Comparison of ENCODE assay signal across 8 cellular contexts in the genomic region with DNA sequence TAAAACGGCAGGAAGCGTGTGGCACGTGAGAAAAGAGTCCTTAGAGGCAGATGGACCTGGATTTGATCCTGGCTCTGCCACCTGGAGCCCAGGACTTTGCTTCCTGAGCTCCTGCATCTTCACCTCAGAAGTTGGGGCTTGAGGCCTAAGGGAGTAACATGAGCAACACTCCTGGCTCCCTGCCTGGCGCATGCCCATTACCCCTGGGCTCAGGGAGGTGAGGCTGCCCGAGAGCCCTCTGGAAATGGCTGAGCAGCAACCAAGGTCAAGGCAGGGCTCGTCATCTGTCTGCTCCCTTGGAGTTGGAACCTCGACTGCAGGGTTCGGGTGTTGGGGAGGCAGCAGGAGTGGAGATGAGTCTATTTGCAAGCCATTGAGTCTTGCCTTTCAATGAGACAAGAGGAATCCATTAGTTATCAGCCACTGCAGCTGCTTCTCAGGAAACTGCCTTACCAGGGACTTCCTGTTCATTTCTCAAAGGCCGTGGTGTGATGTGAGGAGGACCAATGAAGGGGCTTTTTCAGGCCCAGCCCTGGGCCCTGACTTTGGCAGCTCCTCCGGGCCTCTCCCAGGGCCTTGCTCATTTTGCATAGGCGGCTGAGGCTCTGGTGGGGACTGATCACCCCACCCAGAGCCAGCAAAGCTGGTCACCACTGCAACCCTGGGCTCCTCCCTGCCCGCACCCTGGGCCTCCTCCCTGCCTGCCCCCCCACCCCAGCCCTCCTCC. TPM values are rescaled to one million over a fixed set of nuclear protein-coding genes. Genes with fewer than 3 reads are reported as not detected.
DNase-seq lines count a peak whose midpoint lies in the region; ATAC-seq and TF ChIP-seq lines count a peak whose summit lies in the region.

No MANE protein-coding gene starts in this region.

- peak; percentile 88 for ATAC-seq in HG03159 (IDR thresholded peaks at IDR 0.05; ENCODE audit: unreplicated experiment)
- ATAC-seq in stimulated activated memory B cell treated with anti-CD40 and anti-IgM and Interleukin-4, amounts not matched to agents 10 μg/mL and 1 μg/mL and 100 μg/mL, for 72 hours, result peak; percentile 93

- H3K27ac Mint-ChIP-seq in immature natural killer cell, result peak overlapping the region; percentile 94 to 98 (median 96)
- peak overlapping the region; percentile 64 for H3K27ac Mint-ChIP-seq in stimulated activated memory B cell treated with anti-CD40 and anti-IgM and Interleukin-4, amounts not matched to agents 10 μg/mL and 1 μg/mL and 100 μg/mL, for 72 hours

- H3K9me3 ChIP-seq in OCI-LY3 (ENCODE audit: insufficient read depth, low read length) (no peaks in the 10 kb centered on the region), ascending aorta (no peaks in the 10 kb centered on the region)

- H3K9ac ChIP-seq in OCI-LY3 (ENCODE audit: low read length), result peak overlapping the region; percentile 71

- intact Hi-C loops in ascending aorta (cut with DNase I), result loop anchor here (1.0 kb wide), 1 partner anchor 57 kb away; a partner anchor contains a TSS

- H3K4me3 Mint-ChIP-seq in immature natural killer cell, result peak overlapping the region; percentile 56 to 83 (median 80)
- peak overlapping the region; percentile 25 for H3K4me3 Mint-ChIP-seq in stimulated activated memory B cell treated with anti-CD40 and anti-IgM and Interleukin-4, amounts not matched to agents 10 μg/mL and 1 μg/mL and 100 μg/mL, for 72 hours

- H3K4me1 ChIP-seq in OCI-LY3 (ENCODE audit: low read length) (peaks cover 65% of the 10 kb centered on the region), ascending aorta (peaks cover under 1 to 56% of the 10 kb centered on the region in 2 donors)

- H3K79me2 ChIP-seq in OCI-LY3 (ENCODE audit: low read length), result peaks cover 79% of the 10 kb centered on the region

- H3K27me3 Mint-ChIP-seq in immature natural killer cell (ENCODE audit: low read depth in 3 of 3), result peaks cover 0 to 5% (median 2%) of the 10 kb centered on the region in 3 donors
- peaks cover 26% of the 10 kb centered on the region for H3K27me3 Mint-ChIP-seq in stimulated activated memory B cell treated with anti-CD40 and anti-IgM and Interleukin-4, amounts not matched to agents 10 μg/mL and 1 μg/mL and 100 μg/mL, for 72 hours

- no peak overlapping the region for H2AFZ ChIP-seq in OCI-LY3 (ENCODE audit: low read depth, low read length)

- peak; percentile 78 for TF ChIP-seq POLR2A in GM19193 (IDR thresholded peaks at IDR 0.05; ENCODE audit: extremely low read depth, insufficient read depth, insufficient read length)

- peaks cover 0 to under 1% (median 0%) of the 10 kb centered on the region in 3 donors for H3K36me3 Mint-ChIP-seq in immature natural killer cell
- peaks cover 29% of the 10 kb centered on the region for H3K36me3 Mint-ChIP-seq in stimulated activated memory B cell treated with anti-CD40 and anti-IgM and Interleukin-4, amounts not matched to agents 10 μg/mL and 1 μg/mL and 100 μg/mL, for 72 hours

- peak overlapping the region; percentile 98 for H3K4me2 ChIP-seq in OCI-LY3 (ENCODE audit: low read length)

- H3K27me3 ChIP-seq in OCI-LY3 (ENCODE audit: low read depth, low read length), result no peaks in the 10 kb centered on the region
- H3K27me3 ChIP-seq in ascending aorta, result no peaks in the 10 kb centered on the region

- H3K4me3 ChIP-seq in OCI-LY3 (ENCODE audit: low read length) (peak overlapping the region; percentile 40), ascending aorta (no peak overlapping the region)

- TF ChIP-seq CTCF in OCI-LY3 (IDR thresholded peaks at IDR 0.05; ENCODE audit: low read depth, low read length) (no peak), ascending aorta (IDR thresholded peaks at IDR 0.05) (no peak)

- DNase-seq in D341Med (ENCODE audit: low spot score), result peak; percentile 67
- peak in 1 of 2 donors; percentile 84 for DNase-seq in ascending aorta (ENCODE audit: low spot score in 2 of 2)
- peak; percentile 75 to 80 (median 77) for DNase-seq in immature natural killer cell
- DNase-seq in NCI-H510A treated with DMSO at 0.1 percent for 48 hours (lab: John Stamatoyannopoulos, UW), result no peak

- H3K36me3 ChIP-seq in OCI-LY3 (replicated peaks; ENCODE audit: low read depth, low read length) (peaks cover 71% of the 10 kb centered on the region), ascending aorta (peaks cover 0 to 6% of the 10 kb centered on the region in 2 donors)

- H3K9me3 Mint-ChIP-seq in immature natural killer cell, result no peaks in the 10 kb centered on the region
- no peaks in the 10 kb centered on the region for H3K9me3 Mint-ChIP-seq in stimulated activated memory B cell treated with anti-CD40 and anti-IgM and Interleukin-4, amounts not matched to agents 10 μg/mL and 1 μg/mL and 100 μg/mL, for 72 hours

- H3K27ac ChIP-seq in OCI-LY3 (ENCODE audit: low read length) (peak overlapping the region; percentile 96), ascending aorta (peak overlapping the region; percentile 90 to 92)

- H3K4me1 Mint-ChIP-seq in immature natural killer cell, result peaks cover 67 to 71% of the 10 kb centered on the region in 2 donors
- H3K4me1 Mint-ChIP-seq in stimulated activated memory B cell treated with anti-CD40 and anti-IgM and Interleukin-4, amounts not matched to agents 10 μg/mL and 1 μg/mL and 100 μg/mL, for 72 hours, result peaks cover 38% of the 10 kb centered on the region

- peaks cover 28% of the 10 kb centered on the region for H4K20me1 ChIP-seq in OCI-LY3 (ENCODE audit: insufficient read depth, low read length)

RNA-seq across cellular contexts. Expression of a gene that starts 6.3 kb away (rescaled TPM):
- 37.6 TPM for total RNA-seq in ascending aorta
- 10 to 100 TPM; 21.9 to 28.7 (median 22.0) TPM for polyA plus RNA-seq in immature natural killer cell

RNA-seq across cellular contexts. Expression of a gene that starts 17.6 kb away (rescaled TPM):
- 47.1 TPM for total RNA-seq in ascending aorta
- 10 to 100 TPM; 11.5 to 18.7 (median 17.7) TPM for polyA plus RNA-seq in immature natural killer cell

RNA-seq across cellular contexts. Expression of a gene that starts 41.7 kb away (rescaled TPM):
- total RNA-seq in ascending aorta, result 1.5 TPM
- polyA plus RNA-seq in immature natural killer cell, result 10 to 100 TPM; 20.3 to 31.3 (median 24.6) TPM

RNA-seq across cellular contexts. Expression of a gene that starts 42.0 kb away (rescaled TPM):
- total RNA-seq in ascending aorta, result 26.4 TPM
- 100 to 1,000 TPM; 160 to 274 (median 225) TPM for polyA plus RNA-seq in immature natural killer cell

RNA-seq across cellular contexts. Expression of a gene that starts 56.9 kb away (rescaled TPM):
- total RNA-seq in ascending aorta, result 191 TPM
- 1 to 10 TPM; 3.2 to 6.2 (median 3.9) TPM for polyA plus RNA-seq in immature natural killer cell
